9 cellular contexts compared by ENCODE assay signal in the genomic region with DNA sequence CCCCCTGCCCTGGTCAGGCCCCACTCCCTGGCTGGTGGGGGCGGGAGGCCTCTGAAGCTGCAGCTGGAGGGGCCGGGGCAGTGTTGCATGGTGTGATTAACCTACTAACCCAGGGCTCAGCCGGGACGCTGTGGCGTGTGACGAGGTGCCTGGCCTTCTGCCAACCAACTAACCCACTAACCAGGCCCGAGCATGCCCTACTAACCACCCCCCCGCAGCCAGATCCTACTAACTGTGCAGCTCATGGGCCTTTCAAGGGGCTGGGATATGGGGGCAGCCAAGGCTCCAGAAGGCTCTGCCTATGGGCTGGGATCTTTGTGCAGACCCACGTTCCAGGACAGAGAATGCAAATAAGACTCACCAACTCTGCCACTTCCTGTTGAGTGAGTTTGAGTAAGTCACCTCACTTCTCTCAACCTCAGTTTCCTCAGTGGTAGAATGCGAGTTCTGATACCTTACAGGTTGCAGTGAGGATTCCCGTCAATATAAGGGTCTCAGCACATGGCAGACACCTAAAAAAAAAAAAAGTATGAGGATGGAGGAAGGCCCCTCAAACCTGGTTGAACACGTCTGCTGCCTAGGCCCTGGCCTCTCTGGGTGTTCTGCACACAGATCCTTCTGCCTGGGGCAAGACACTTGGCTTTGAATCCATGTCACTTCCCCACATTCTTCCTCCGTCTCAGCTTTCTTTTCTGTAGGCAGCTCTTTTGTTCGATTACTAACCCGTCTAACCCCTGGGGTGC. TPM values are rescaled to one million over a fixed set of nuclear protein-coding genes. Genes with fewer than 3 reads are reported as not detected.
A peak's percentile ranks its signal among the peaks of the same experiment; 100 is the strongest.
DNase-seq lines count a peak whose midpoint lies in the region; ATAC-seq and TF ChIP-seq lines count a peak whose summit lies in the region.
"Had no signal": no experiment of that assay in that cellular context is flagged by ENCODE, and none has a peak within 500 bp of the region (broad histone marks: within the 10 kb centered on the region; RNA-seq: fewer than 3 reads in every experiment).

No MANE protein-coding gene starts in this region.

- peak overlapping the region; percentile 39; the same call in 1 of the 2 replicates for H2AFZ ChIP-seq in OCI-LY7 (ENCODE audit: low read length)

- DNase-seq in OCI-LY7 (ENCODE audit: low spot score) (peak; percentile 86), lower leg skin (ENCODE audit: low spot score in 2 of 2) (peak; percentile 51 to 91), dermis blood vessel endothelial cell (no peak), NCI-H2196 treated with DMSO at 0.1 percent for 48 hours (lab: John Stamatoyannopoulos, UW; ENCODE audit: unreplicated experiment) (no peak)
- peak; percentile 21 to 50 (median 36) for DNase-seq in activated naive CD4-positive, alpha-beta T cell (lab: John Stamatoyannopoulos, UW)
- DNase-seq in stimulated activated CD8-positive, alpha-beta memory T cell treated with anti-CD3 and anti-CD28 coated beads, Interleukin-2, amount 100 ng/mL, for 1 hour (ENCODE audit: low read depth in 2 of 2) = peak; percentile 62 to 63

- no peaks in the 10 kb centered on the region for H3K9me2 ChIP-seq in OCI-LY7 (ENCODE audit: insufficient read depth, low read length)

- peaks cover 32% of the 10 kb centered on the region for H3K79me2 ChIP-seq in OCI-LY7 (ENCODE audit: insufficient read depth, low read depth, low read length)

- H3K27ac ChIP-seq in OCI-LY7 (ENCODE audit: low read depth, low read length, poor library complexity, severe bottlenecking) = peak overlapping the region; percentile 97

- no peak for TF ChIP-seq CTCF in OCI-LY7 (conservative IDR thresholded peaks at IDR 0.05; ENCODE audit: low read length)
- TF ChIP-seq CTCF in lower leg skin (IDR thresholded peaks at IDR 0.05) = no peak

- intact Hi-C loops in OCI-LY7 (cut with micrococcal nuclease; ENCODE audit: unreplicated experiment) (loop anchor here (2.0 to 10.0 kb wide), 5 partner anchors 191 to 1333 kb away; partner anchors contain the start of gene ASPHD2), lower leg skin (cut with DNase I; ENCODE audit: low total_unique reads) (no loop called here)

- POLR2A ChIA-PET in OCI-LY7 (lab: Charles Lee) = interaction anchor here (0.6 to 5.7 kb wide), 5 partner anchors 9 to 191 kb away, joined by 3 to 61 read pairs (median 4); no protein-coding TSS in a partner anchor

- peaks cover 80% of the 10 kb centered on the region for H3K4me1 ChIP-seq in OCI-LY7 (ENCODE audit: insufficient read depth, low read length, poor library complexity, severe bottlenecking)

- H4K20me1 ChIP-seq in OCI-LY7 (ENCODE audit: insufficient read depth, low read length) = no peaks in the 10 kb centered on the region

- CTCF ChIA-PET in OCI-LY7 (lab: Charles Lee; ENCODE audit: unreplicated experiment) = no interaction called here

- no peaks in the 10 kb centered on the region for H3K9me3 ChIP-seq in OCI-LY7 (ENCODE audit: low read length)

- peaks cover 11% of the 10 kb centered on the region; the same call in 1 of the 2 replicates for H3K36me3 ChIP-seq in OCI-LY7 (ENCODE audit: insufficient read depth, low read length)

- peak overlapping the region; percentile 82 for H3K4me3 ChIP-seq in OCI-LY7 (ENCODE audit: low read depth, low read length, poor library complexity, severe bottlenecking)
- H3K4me3 ChIP-seq in lower leg skin (ENCODE audit: low read depth, poor library complexity, severe bottlenecking) = no peak overlapping the region

- 61 to 63% methylated on average over 13 to 15 of the region's 15 CpGs for WGBS in lower leg skin, 2 donors

- no TSS peak for BruUV-seq in OCI-LY7 (replicated peaks; lab: Mats Ljungman, UMichigan)

- no peak for TF ChIP-seq POLR2A in lower leg skin (IDR thresholded peaks at IDR 0.05)

- peak overlapping the region; percentile 85 for H3K4me2 ChIP-seq in OCI-LY7 (ENCODE audit: low read length)

- peak; percentile 30 for ATAC-seq in GM19351 (IDR thresholded peaks at IDR 0.05; ENCODE audit: unreplicated experiment)
- no peak for ATAC-seq in HG03571 (IDR thresholded peaks at IDR 0.05; ENCODE audit: unreplicated experiment)

RNA-seq across cellular contexts. Expression of gene MIAT, which starts 14.1 kb away (rescaled TPM):
- total RNA-seq in OCI-LY7 (2014; rRNA removed; shearing (Covaris generic)) = 8.7 and 11.8 TPM in 2 replicates
- 4.1 and 5.2 TPM in 2 replicates for total RNA-seq in OCI-LY7 (2022)
- 1 to 10 TPM in 2 of 4 donors, under 1 TPM in 2; 0.47 to 2.4 (median 1.4) TPM for total RNA-seq in lower leg skin
- 0.19 and 0.34 TPM in 2 replicates for total RNA-seq in dermis blood vessel endothelial cell

RNA-seq across cellular contexts. Expression of gene CRYBA4, which starts 49.7 kb away (rescaled TPM):
- 3.2 TPM in 1 of 2 replicates, not detected in the other for total RNA-seq in OCI-LY7 (2014; rRNA removed; shearing (Covaris generic))
- 1.3 TPM in 1 of 2 replicates, not detected in the other for total RNA-seq in OCI-LY7 (2022)
- not detected for total RNA-seq in lower leg skin
- total RNA-seq in dermis blood vessel endothelial cell = not detected in 2 replicates

RNA-seq across cellular contexts. Expression of gene CRYBB1, which starts 53.7 kb away (rescaled TPM):
- total RNA-seq in OCI-LY7 (2014; rRNA removed; shearing (Covaris generic)) = 0.21 and 0.35 TPM in 2 replicates
- total RNA-seq in OCI-LY7 (2022) (0.61 TPM in 1 of 2 replicates, not detected in the other), lower leg skin (under 1 TPM in 1 of 4 donors, not detected in 3; 0.42 TPM), dermis blood vessel endothelial cell (0.09 TPM in 1 of 2 replicates, not detected in the other)
- total RNA-seq: T-helper 1 cell treated with Interleukin-12 subunit alpha and Interleukin-12 subunit beta and Interleukin-4 antibody, amounts not matched to agents 30 ng/mL and 1 ng/mL, for 36 hours had no signal

Comparison
In these comparisons a context has a peak if more than half of its experiments do, and no peak if none do; other contexts are left out.
1. DNase-seq: peak in OCI-LY7 (single experiment), activated naive CD4-positive, alpha-beta T cell (4 of 4), lower leg skin (2 of 2) and stimulated activated CD8-positive, alpha-beta memory T cell treated with anti-CD3 and anti-CD28 coated beads, Interleukin-2, amount 100 ng/mL, for 1 hour (2 of 2); none in dermis blood vessel endothelial cell (single experiment) and NCI-H2196 treated with DMSO at 0.1 percent for 48 hours (single experiment).